1 cellular context compared by ENCODE assay signal in the genomic region with DNA sequence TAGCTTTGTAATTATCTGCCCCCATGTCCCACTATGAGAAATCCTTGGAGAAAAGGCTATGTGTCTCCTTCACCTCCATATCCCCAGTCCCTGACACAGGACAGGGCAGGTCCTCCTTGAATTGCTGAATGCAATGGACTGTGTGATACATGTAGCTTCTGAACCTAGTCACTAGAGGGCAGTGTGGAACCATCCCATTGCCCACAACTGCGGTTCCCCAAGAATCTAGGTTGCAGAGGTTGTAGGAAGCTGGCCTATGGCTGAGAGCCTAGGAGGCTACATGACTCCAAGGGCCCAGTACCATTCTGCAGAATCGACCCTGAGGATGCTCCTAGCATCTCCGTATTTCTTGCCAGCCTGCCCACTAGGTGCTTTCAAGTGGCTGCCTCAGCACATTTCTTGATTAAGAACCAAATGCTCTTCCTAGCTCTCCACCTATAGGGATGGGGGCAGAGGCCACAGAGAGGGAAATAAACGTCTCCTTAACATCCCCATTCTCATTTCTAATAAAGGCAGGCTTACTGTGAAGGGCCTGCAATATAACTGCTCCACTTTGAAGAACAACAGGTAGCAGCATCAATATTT.
A peak's percentile ranks its signal among the peaks of the same experiment; 100 is the strongest.
TF ChIP-seq lines count a peak whose summit lies in the region.

No MANE protein-coding gene starts in this region.

TF ChIP-seq in HepG2, 621 proteins besides CTCF, POLR2A, EP300 and RAD21 (continued from another document):
- TF ChIP-seq MBD4 (IDR thresholded peaks at IDR 0.05; ENCODE audit: borderline replicate concordance, low read length): no peak
- 0 out of 4 replicates have a peak, but pooled peaks of 1 of the 2 experiments have one; percentile 12 for TF ChIP-seq MAFK (conservative IDR thresholded peaks at IDR 0.05 in 1 of 2, IDR thresholded peaks at IDR 0.05 in 1 of 2; ENCODE audit: low read length in 2 of 2)
- peak; percentile 25; the same call in 1 of the 2 replicates for TF ChIP-seq ZNF331 (CRISPR knock-in tag; IDR thresholded peaks at IDR 0.05)
- TF ChIP-seq CBX5 (CRISPR knock-in tag; IDR thresholded peaks at IDR 0.05; ENCODE audit: borderline replicate concordance): peak; percentile 54; the same call in 1 of the 2 replicates
- 0 out of 2 replicates have a peak, but pooled peaks have one; percentile 32 for TF ChIP-seq KDM3A (CRISPR knock-in tag; IDR thresholded peaks at IDR 0.05; ENCODE audit: low read depth)
- peak; percentile 84 for TF ChIP-seq SMC3 (IDR thresholded peaks at IDR 0.05; ENCODE audit: low read length)
- TF ChIP-seq, protein P1, sequence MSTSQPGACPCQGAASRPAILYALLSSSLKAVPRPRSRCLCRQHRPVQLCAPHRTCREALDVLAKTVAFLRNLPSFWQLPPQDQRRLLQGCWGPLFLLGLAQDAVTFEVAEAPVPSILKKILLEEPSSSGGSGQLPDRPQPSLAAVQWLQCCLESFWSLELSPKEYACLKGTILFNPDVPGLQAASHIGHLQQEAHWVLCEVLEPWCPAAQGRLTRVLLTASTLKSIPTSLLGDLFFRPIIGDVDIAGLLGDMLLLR (CRISPR knock-in tag; IDR thresholded peaks at IDR 0.05): no peak
- no peak for TF ChIP-seq SAFB2 (CRISPR knock-in tag; IDR thresholded peaks at IDR 0.05; ENCODE audit: borderline replicate concordance, low read depth)
- TF ChIP-seq ZFYVE20 (CRISPR knock-in tag; IDR thresholded peaks at IDR 0.05; ENCODE audit: borderline replicate concordance, low read depth): no peak
- TF ChIP-seq KDM2A (CRISPR knock-in tag; IDR thresholded peaks at IDR 0.05; ENCODE audit: borderline replicate concordance, low read depth): 0 out of 2 replicates have a peak, but pooled peaks have one; percentile 39
- TF ChIP-seq FOXO1 (CRISPR knock-in tag; IDR thresholded peaks at IDR 0.05): peak; percentile 46; the same call in 1 of the 2 replicates
- no peak for TF ChIP-seq ZNF616 (CRISPR knock-in tag; IDR thresholded peaks at IDR 0.05; ENCODE audit: low read depth)
- peak; percentile 45 for TF ChIP-seq TEAD3 (CRISPR knock-in tag; optimal IDR thresholded peaks at IDR 0.05; ENCODE audit: borderline replicate concordance)
- TF ChIP-seq, protein P2, sequence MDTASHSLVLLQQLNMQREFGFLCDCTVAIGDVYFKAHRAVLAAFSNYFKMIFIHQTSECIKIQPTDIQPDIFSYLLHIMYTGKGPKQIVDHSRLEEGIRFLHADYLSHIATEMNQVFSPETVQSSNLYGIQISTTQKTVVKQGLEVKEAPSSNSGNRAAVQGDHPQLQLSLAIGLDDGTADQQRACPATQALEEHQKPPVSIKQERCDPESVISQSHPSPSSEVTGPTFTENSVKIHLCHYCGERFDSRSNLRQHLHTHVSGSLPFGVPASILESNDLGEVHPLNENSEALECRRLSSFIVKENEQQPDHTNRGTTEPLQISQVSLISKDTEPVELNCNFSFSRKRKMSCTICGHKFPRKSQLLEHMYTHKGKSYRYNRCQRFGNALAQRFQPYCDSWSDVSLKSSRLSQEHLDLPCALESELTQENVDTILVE (CRISPR knock-in tag; IDR thresholded peaks at IDR 0.05): peak; percentile 21; the same call in 1 of the 2 replicates
- TF ChIP-seq, protein P3, sequence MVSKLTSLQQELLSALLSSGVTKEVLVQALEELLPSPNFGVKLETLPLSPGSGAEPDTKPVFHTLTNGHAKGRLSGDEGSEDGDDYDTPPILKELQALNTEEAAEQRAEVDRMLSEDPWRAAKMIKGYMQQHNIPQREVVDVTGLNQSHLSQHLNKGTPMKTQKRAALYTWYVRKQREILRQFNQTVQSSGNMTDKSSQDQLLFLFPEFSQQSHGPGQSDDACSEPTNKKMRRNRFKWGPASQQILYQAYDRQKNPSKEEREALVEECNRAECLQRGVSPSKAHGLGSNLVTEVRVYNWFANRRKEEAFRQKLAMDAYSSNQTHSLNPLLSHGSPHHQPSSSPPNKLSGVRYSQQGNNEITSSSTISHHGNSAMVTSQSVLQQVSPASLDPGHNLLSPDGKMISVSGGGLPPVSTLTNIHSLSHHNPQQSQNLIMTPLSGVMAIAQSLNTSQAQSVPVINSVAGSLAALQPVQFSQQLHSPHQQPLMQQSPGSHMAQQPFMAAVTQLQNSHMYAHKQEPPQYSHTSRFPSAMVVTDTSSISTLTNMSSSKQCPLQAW (CRISPR knock-in tag; IDR thresholded peaks at IDR 0.05): peak; percentile 21; the same call in 1 of the 2 replicates
- TF ChIP-seq KLF16 (CRISPR knock-in tag; IDR thresholded peaks at IDR 0.05): peak in 1 of 2 experiments; percentile 46; a peak in 1 of 4 replicates
- TF ChIP-seq ELF3 (CRISPR knock-in tag; IDR thresholded peaks at IDR 0.05): peak; percentile 23; the same call in 1 of the 2 replicates
